Comparison of ENCODE assay signal across 18 cellular contexts in genomic region chr5:27450607-27451006, GRCh38.
DNase-seq lines count a peak whose midpoint lies in the region; ATAC-seq, FAIRE-seq and TF ChIP-seq lines count a peak whose summit lies in the region.
"Had no signal": no experiment of that assay in that cellular context is flagged by ENCODE, and none has a peak within 500 bp of the region (broad histone marks: within the 10 kb centered on the region; RNA-seq: fewer than 3 reads in every experiment).

No MANE protein-coding gene starts in this region.

- TF ChIP-seq POLR2A in A549 (IDR thresholded peaks at IDR 0.05; ENCODE audit: low read length): no peak

- ATAC-seq in A549 (no peak), HG03066 (IDR thresholded peaks at IDR 0.05; ENCODE audit: low read depth, unreplicated experiment) (peak; percentile 58), HG03039 (IDR thresholded peaks at IDR 0.05; ENCODE audit: unreplicated experiment) (no peak)
- ATAC-seq: naive thymus-derived CD4-positive, alpha-beta T cell; Right ventricle myocardium inferior had no signal

- TF ChIP-seq RAD21 in A549 (conservative IDR thresholded peaks at IDR 0.05 in 1 of 2, IDR thresholded peaks at IDR 0.05 in 1 of 2): no peak

- POLR2A ChIA-PET in A549 (lab: Yijun Ruan, JAX): no interaction called here

- H3K36me3 ChIP-seq in bronchial epithelial cell (ENCODE audit: control insufficient read depth, insufficient read depth, low read length): no peaks in the 10 kb centered on the region

- H3K27me3 ChIP-seq in bronchial epithelial cell (ENCODE audit: control insufficient read depth, insufficient read depth, low read length): no peaks in the 10 kb centered on the region

- CTCF ChIA-PET in A549 (lab: Yijun Ruan, JAX): no interaction called here

- DNase-seq in A549 (ENCODE audit: low read depth in 1 of 2, low spot score in 1 of 2): peak in 1 of 2 experiments; percentile 5
- peak; percentile 21 for DNase-seq in NCI-H774 (lab: John Stamatoyannopoulos, UW)
- DNase-seq in bronchial epithelial cell (ENCODE audit: low read depth): peak; percentile 69
- DNase-seq in effector CD8-positive, alpha-beta T cell (lab: John Stamatoyannopoulos, UW): no peak
- no peak for DNase-seq in activated CD4-positive, alpha-beta T cell treated with anti-CD3 and anti-CD28 coated beads for 48 hours
- DNase-seq in HPDE6-E6E7 (ENCODE audit: extremely low spot score): no peak
- DNase-seq: activated CD4-positive, alpha-beta T cell treated with anti-CD3 and anti-CD28 coated beads for 4 hours; caudate nucleus; endodermal cell; foreskin melanocyte; naive thymus-derived CD4-positive, alpha-beta T cell; NCI-H1694; stimulated activated CD4-positive, alpha-beta T cell treated with anti-CD3 and anti-CD28 coated beads, Interleukin-12 subunit alpha, Interleukin-12 subunit beta, amount 100 ng/mL, for 4 hours; stimulated activated naive CD4-positive, alpha-beta T cell treated with Interleukin-2 at 50 U/mL for 16 hours had no signal

- no peaks in the 10 kb centered on the region for H3K4me1 ChIP-seq in A549

- no peaks in the 10 kb centered on the region for H3K9me3 ChIP-seq in A549

- H3K4me3 ChIP-seq in A549: no peak overlapping the region
- H3K4me3 ChIP-seq in bronchial epithelial cell (ENCODE audit: low read depth, low read length): no peak overlapping the region

- no peak for TF ChIP-seq EP300 in A549 (IDR thresholded peaks at IDR 0.05)

- FAIRE-seq in A549 (lab: Jason Lieb, UNC) (no peak), bronchial epithelial cell (lab: Jason Lieb, UNC) (no peak)
- FAIRE-seq: A204.1 had no signal

- H3K27ac ChIP-seq in A549: no peak overlapping the region

- H3K4me2 ChIP-seq in A549: peak overlapping the region; percentile 32; the same call in 1 of the 3 replicates

- 71% methylated on average over 3 of the region's 3 CpGs for WGBS in A549 (ENCODE audit: missing lambda C conversion rate)

- no peak for TF ChIP-seq CTCF in A549 (IDR thresholded peaks at IDR 0.05)
- TF ChIP-seq CTCF in bronchial epithelial cell (IDR thresholded peaks at IDR 0.05; ENCODE audit: insufficient read depth, low read length, severe bottlenecking): no peak

TF ChIP-seq in A549, 52 proteins besides CTCF, POLR2A, EP300 and RAD21:
- TF ChIP-seq CHD4 (IDR thresholded peaks at IDR 0.05; ENCODE audit: borderline replicate concordance) (no peak), CEBPB (IDR thresholded peaks at IDR 0.05) (no peak), MAFK (IDR thresholded peaks at IDR 0.05; ENCODE audit: partially characterized antibody) (no peak), POLR2AphosphoS2 (conservative IDR thresholded peaks at IDR 0.05; ENCODE audit: low read length) (no peak), HEYL (CRISPR knock-in tag; IDR thresholded peaks at IDR 0.05) (no peak), FOXS1 (CRISPR knock-in tag; IDR thresholded peaks at IDR 0.05) (no peak), REST (IDR thresholded peaks at IDR 0.05) (no peak), BCL3 (IDR thresholded peaks at IDR 0.05) (no peak), HOXB5 (CRISPR knock-in tag; IDR thresholded peaks at IDR 0.05) (no peak), HES2 (IDR thresholded peaks at IDR 0.05) (no peak), ESRRA (IDR thresholded peaks at IDR 0.05; ENCODE audit: borderline replicate concordance, low read length) (no peak), FOSL2 (IDR thresholded peaks at IDR 0.05) (no peak), FOSL2 (CRISPR knock-in tag; IDR thresholded peaks at IDR 0.05) (no peak), SREBF2 (IDR thresholded peaks at IDR 0.05) (no peak), JUN (IDR thresholded peaks at IDR 0.05) (no peak), NR3C1 (IDR thresholded peaks at IDR 0.05) (no peak), NFE2L2 (conservative IDR thresholded peaks at IDR 0.05; ENCODE audit: low read length) (no peak), EHF (CRISPR knock-in tag; IDR thresholded peaks at IDR 0.05) (no peak), ZNF302 (CRISPR knock-in tag; IDR thresholded peaks at IDR 0.05) (no peak)

Comparison
In these comparisons a context has a peak if more than half of its experiments do, and no peak if none do; other contexts are left out.
1. DNase-seq: peak in NCI-H774 (single experiment) and bronchial epithelial cell (single experiment); none in effector CD8-positive, alpha-beta T cell (single experiment), activated CD4-positive, alpha-beta T cell treated with anti-CD3 and anti-CD28 coated beads for 48 hours (single experiment) and HPDE6-E6E7 (single experiment).